In the genomic region with DNA sequence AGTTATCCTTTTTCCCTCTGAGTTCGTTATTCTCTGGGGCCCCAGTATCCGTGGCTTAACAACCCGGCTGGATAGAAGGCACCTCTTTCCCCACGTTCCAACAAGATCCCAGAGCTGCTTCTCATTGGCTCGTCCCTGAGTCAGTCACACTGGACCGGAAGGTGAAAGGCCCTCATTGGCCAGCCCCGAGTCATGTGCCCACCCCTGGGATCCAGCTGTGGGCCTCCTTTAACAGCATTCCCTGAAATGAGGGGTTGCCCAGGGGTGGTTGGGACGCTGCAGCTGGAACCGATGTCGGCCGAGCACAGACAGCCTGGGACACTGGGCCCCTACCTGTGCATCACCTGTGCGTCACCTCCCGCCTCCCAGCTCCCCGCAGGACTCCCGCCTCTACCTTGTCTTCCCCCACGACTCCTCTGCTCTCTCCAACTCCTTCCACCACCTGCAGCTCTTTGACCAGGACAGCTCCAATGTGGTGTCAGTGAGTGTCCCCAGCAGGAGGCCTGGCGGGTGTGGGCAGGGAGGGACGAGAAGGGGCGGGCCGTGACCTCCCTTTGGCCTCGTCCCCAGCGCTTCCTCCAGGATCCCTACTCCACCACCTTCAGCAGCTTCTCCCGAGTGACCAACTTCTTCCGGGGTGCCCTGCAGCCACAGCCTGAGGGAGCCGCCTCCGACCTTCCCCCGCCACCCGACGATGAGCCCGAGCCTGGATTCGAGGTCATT, we compare ENCODE assay signal across 12 cellular contexts. TPM values are rescaled to one million over a fixed set of nuclear protein-coding genes. Genes with fewer than 3 reads are reported as not detected.
A peak's percentile ranks its signal among the peaks of the same experiment; 100 is the strongest.
DNase-seq lines count a peak whose midpoint lies in the region; ATAC-seq lines count a peak whose summit lies in the region.
"Had no signal": no experiment of that assay in that cellular context is flagged by ENCODE, and none has a peak within 500 bp of the region (broad histone marks: within the 10 kb centered on the region; RNA-seq: fewer than 3 reads in every experiment).

No MANE protein-coding gene starts in this region.

- H3K36me3 ChIP-seq in SJCRH30 = peaks cover 6% of the 10 kb centered on the region; the same call in 1 of the 2 replicates

- H3K4me1 ChIP-seq in SJCRH30 = no peaks in the 10 kb centered on the region

- no peak overlapping the region for H3K4me3 ChIP-seq in SJCRH30
- H3K4me3 ChIP-seq: vagina had no signal

- no peak for ATAC-seq in GM21423 (IDR thresholded peaks at IDR 0.05; ENCODE audit: unreplicated experiment)
- ATAC-seq: activated CD4-positive, alpha-beta T cell treated with anti-CD3 and anti-CD28 coated beads for 36 hours; effector memory CD8-positive, alpha-beta T cell; stimulated activated naive CD8-positive, alpha-beta T cell treated with anti-CD3 and anti-CD28 coated beads, Interleukin-15, amount 100 ng/mL, for 72 hours had no signal

- no peaks in the 10 kb centered on the region for H3K27me3 ChIP-seq in SJCRH30
- H3K27me3 ChIP-seq: vagina had no signal

- no peaks in the 10 kb centered on the region for H3K9me3 ChIP-seq in SJCRH30 (replicated peaks)
- H3K9me3 ChIP-seq: vagina had no signal

- peak; percentile 62 for DNase-seq in ELF-1 (ENCODE audit: low read depth, low spot score)
- DNase-seq in SJCRH30 = peak; percentile 44 to 47
- peak; percentile 67 for DNase-seq in iPS-NIHi7 (ENCODE audit: extremely low spot score)
- DNase-seq in NCI-H1092 (lab: John Stamatoyannopoulos, UW) = no peak
- DNase-seq in SHP77 treated with DMSO at 0.1 percent for 48 hours (lab: John Stamatoyannopoulos, UW) = no peak
- DNase-seq: activated CD4-positive, alpha-beta T cell treated with anti-CD3 and anti-CD28 coated beads for 36 hours; effector memory CD8-positive, alpha-beta T cell; foreskin fibroblast; NCI-H2171; stimulated activated naive CD8-positive, alpha-beta T cell treated with anti-CD3 and anti-CD28 coated beads, Interleukin-15, amount 100 ng/mL, for 72 hours had no signal

- H3K27ac ChIP-seq in SJCRH30 = no peak overlapping the region
- H3K27ac ChIP-seq: vagina had no signal

RNA-seq across cellular contexts. Expression of gene TBC1D17, which starts 4.3 kb away (rescaled TPM):
- 9.1 and 9.4 TPM in 2 replicates for total RNA-seq in SJCRH30 (2014; rRNA removed; shearing (Covaris generic))

RNA-seq across cellular contexts. Expression of gene AKT1S1, which starts 4.7 kb away (rescaled TPM):
- 21.7 and 25.2 TPM in 2 replicates for total RNA-seq in SJCRH30 (2014; rRNA removed; shearing (Covaris generic))

RNA-seq across cellular contexts. Expression of gene PNKP, which starts 14.5 kb away (rescaled TPM):
- total RNA-seq in SJCRH30 (2014; rRNA removed; shearing (Covaris generic)) = 24.2 and 40.6 TPM in 2 replicates

RNA-seq across cellular contexts. Expression of gene IL4I1, which starts 14.9 kb away (rescaled TPM):
- not detected in 2 replicates for total RNA-seq in SJCRH30 (2014; rRNA removed; shearing (Covaris generic))
- total RNA-seq: vagina had no signal

RNA-seq across cellular contexts. Expression of gene PTOV1, which starts 30.9 kb away (rescaled TPM):
- 77.1 and 91.2 TPM in 2 replicates for total RNA-seq in SJCRH30 (2014; rRNA removed; shearing (Covaris generic))

Comparison
In these comparisons a context has a peak if more than half of its experiments do, and no peak if none do; other contexts are left out.
1. DNase-seq: peak in ELF-1 (single experiment), SJCRH30 (2 of 2) and iPS-NIHi7 (single experiment); none in NCI-H1092 (single experiment) and SHP77 treated with DMSO at 0.1 percent for 48 hours (single experiment).